18 cellular contexts compared by ENCODE assay signal in the genomic region with DNA sequence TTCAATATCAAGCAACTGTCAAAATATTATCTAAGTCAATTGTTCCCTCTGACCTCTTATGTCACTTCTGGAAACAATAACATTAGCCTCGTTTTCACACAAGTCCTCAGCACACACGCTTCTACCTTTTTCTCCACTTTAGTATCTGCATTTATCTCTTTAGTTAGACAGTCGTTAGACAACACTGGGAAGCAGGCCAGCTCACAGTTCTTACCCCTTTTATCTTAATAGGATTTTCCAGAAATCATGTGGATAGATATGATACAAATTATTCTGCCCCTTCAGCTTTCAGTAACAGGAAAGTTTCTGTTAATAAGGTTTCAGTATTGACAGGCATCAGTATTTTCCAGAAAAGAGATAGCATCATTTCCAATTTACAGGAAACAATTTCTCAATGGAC. TPM values are rescaled to one million over a fixed set of nuclear protein-coding genes. Genes with fewer than 3 reads are reported as not detected.
DNase-seq lines count a peak whose midpoint lies in the region; ATAC-seq, FAIRE-seq and TF ChIP-seq lines count a peak whose summit lies in the region.
"Had no signal": no experiment of that assay in that cellular context is flagged by ENCODE, and none has a peak within 500 bp of the region (broad histone marks: within the 10 kb centered on the region; RNA-seq: fewer than 3 reads in every experiment).

No MANE protein-coding gene starts in this region.

- H3K36me3 ChIP-seq in astrocyte (ENCODE audit: insufficient read depth, low read length) = no peaks in the 10 kb centered on the region
- no peaks in the 10 kb centered on the region for H3K36me3 ChIP-seq in mammary epithelial cell (ENCODE audit: insufficient read depth, low read length)

- in situ Hi-C loops in mammary epithelial cell (cut with MboI; ENCODE audit: low sequenced_read_pairs in 2 of 2) = no loop called here

- H3K9ac ChIP-seq in astrocyte (ENCODE audit: low read length) (no peak overlapping the region), mammary epithelial cell (ENCODE audit: insufficient read depth, low read length) (no peak overlapping the region)

- no peak for FAIRE-seq in astrocyte (lab: Jason Lieb, UNC)
- FAIRE-seq: GM12878, GM18507 had no signal

- H3K36me3 Mint-ChIP-seq in astrocyte (ENCODE audit: low read depth, unreplicated experiment) = no peaks in the 10 kb centered on the region
- H3K36me3 Mint-ChIP-seq in activated CD8-positive, alpha-beta T cell treated with anti-CD3 and anti-CD28 coated beads for 36 hours (ENCODE audit: low read depth) = no peaks in the 10 kb centered on the region

- CTCF ChIA-PET in activated CD8-positive, alpha-beta T cell treated with anti-CD3 and anti-CD28 coated beads for 36 hours (lab: Charles Lee) = no interaction called here
- CTCF ChIA-PET in mammary epithelial cell (lab: Charles Lee; ENCODE audit: low non-redundant PET) = no interaction called here

- TF ChIP-seq CTCF in astrocyte (IDR thresholded peaks at IDR 0.05; ENCODE audit: insufficient read depth, low read depth, low read length) (no peak), mammary epithelial cell (conservative IDR thresholded peaks at IDR 0.05 in 1 of 2, IDR thresholded peaks at IDR 0.05 in 1 of 2; ENCODE audit: extremely low read depth in 1 of 2, insufficient read depth in 1 of 2, low read depth in 1 of 2, low read length in 2 of 2) (no peak)
- TF ChIP-seq CTCF in activated CD8-positive, alpha-beta T cell treated with anti-CD3 and anti-CD28 coated beads for 36 hours (IDR thresholded peaks at IDR 0.05) = no peak

- H3K27ac ChIP-seq in astrocyte (ENCODE audit: low read depth, low read length) (no peak overlapping the region), mammary epithelial cell (ENCODE audit: insufficient read depth, low read depth, low read length) (no peak overlapping the region)

- POLR2A ChIA-PET in activated CD8-positive, alpha-beta T cell treated with anti-CD3 and anti-CD28 coated beads for 36 hours (lab: Charles Lee) = no interaction called here

- intact Hi-C loops in activated CD8-positive, alpha-beta T cell treated with anti-CD3 and anti-CD28 coated beads for 36 hours (cut with micrococcal nuclease) = no loop called here
- intact Hi-C loops in mammary epithelial cell (cut with micrococcal nuclease) = no loop called here

- ATAC-seq in activated CD8-positive, alpha-beta T cell treated with anti-CD3 and anti-CD28 coated beads for 36 hours = no peak
- ATAC-seq: GM12878, GM23338 had no signal

- H3K27me3 ChIP-seq in astrocyte (ENCODE audit: insufficient read depth, low read length) (no peaks in the 10 kb centered on the region), mammary epithelial cell (ENCODE audit: insufficient read depth, low read length) (no peaks in the 10 kb centered on the region)

- dilution Hi-C loops in mammary epithelial cell (cut with HindIII; ENCODE audit: low sequenced_read_pairs) = no loop called here

- H3K27me3 Mint-ChIP-seq in astrocyte (ENCODE audit: low read depth, unreplicated experiment) = no peaks in the 10 kb centered on the region
- peaks cover 8% of the 10 kb centered on the region for H3K27me3 Mint-ChIP-seq in activated CD8-positive, alpha-beta T cell treated with anti-CD3 and anti-CD28 coated beads for 36 hours

- H3K4me3 ChIP-seq in astrocyte (ENCODE audit: insufficient read depth, low read depth, low read length) = no peak overlapping the region
- H3K4me3 ChIP-seq in mammary epithelial cell (replicated peaks in 1 of 3; ENCODE audit: insufficient read depth in 1 of 3, low read depth in 2 of 3, low read length in 3 of 3) = no peak overlapping the region
- H3K4me3 ChIP-seq: GM12878, GM23338 had no signal

- 81% methylated on average over 3 of the region's 3 CpGs for WGBS in mammary epithelial cell (ENCODE audit: low coverage, missing lambda C conversion rate)

- no peak overlapping the region for H3K4me2 ChIP-seq in astrocyte (ENCODE audit: low read length)
- no peak overlapping the region for H3K4me2 ChIP-seq in mammary epithelial cell (ENCODE audit: insufficient read depth, low read depth, low read length)
- H3K4me2 ChIP-seq: GM23338 had no signal

- no peaks in the 10 kb centered on the region for H3K9me3 Mint-ChIP-seq in astrocyte (ENCODE audit: unreplicated experiment)
- H3K9me3 Mint-ChIP-seq in activated CD8-positive, alpha-beta T cell treated with anti-CD3 and anti-CD28 coated beads for 36 hours = no peaks in the 10 kb centered on the region
- H3K9me3 Mint-ChIP-seq: CD4-positive, alpha-beta T cell; GM23338 had no signal

- H3K79me2 ChIP-seq in astrocyte (ENCODE audit: insufficient read depth, low read length) = no peaks in the 10 kb centered on the region
- no peaks in the 10 kb centered on the region for H3K79me2 ChIP-seq in mammary epithelial cell (ENCODE audit: insufficient read depth, low read length)

- peak; percentile 31 for DNase-seq in NCI-H82 (lab: John Stamatoyannopoulos, UW)
- no peak for DNase-seq in NCI-H82 treated with DMSO at 0.1 percent for 48 hours (lab: John Stamatoyannopoulos, UW; ENCODE audit: unreplicated experiment)
- DNase-seq in NCI-H1105 (lab: John Stamatoyannopoulos, UW) = peak; percentile 43
- DNase-seq in astrocyte (ENCODE audit: low read depth) = peak; percentile 5
- no peak for DNase-seq in activated CD8-positive, alpha-beta T cell treated with anti-CD3 and anti-CD28 coated beads for 36 hours
- DNase-seq in SHP77 (lab: John Stamatoyannopoulos, UW) = no peak
- DNase-seq in mammary epithelial cell = no peak
- DNase-seq: 8988T; ACHN; C1 segment of cervical spinal cord; CD4-positive, alpha-beta T cell; DMS79; H7 had no signal

- H3K4me1 ChIP-seq in astrocyte (ENCODE audit: insufficient read depth, low read length) (peaks cover 2% of the 10 kb centered on the region), mammary epithelial cell (ENCODE audit: insufficient read depth, low read length) (peaks cover 7% of the 10 kb centered on the region)

- no peak overlapping the region for H3K4me3 Mint-ChIP-seq in astrocyte (ENCODE audit: unreplicated experiment)
- H3K4me3 Mint-ChIP-seq in activated CD8-positive, alpha-beta T cell treated with anti-CD3 and anti-CD28 coated beads for 36 hours = no peak overlapping the region
- H3K4me3 Mint-ChIP-seq: CD4-positive, alpha-beta T cell; GM23338 had no signal

- no TSS peak for BruUV-seq in mammary epithelial cell (replicated peaks; lab: Mats Ljungman, UMichigan)

- H2AFZ ChIP-seq in astrocyte (ENCODE audit: low read depth, low read length) (no peak overlapping the region), mammary epithelial cell (ENCODE audit: low read depth, low read length) (no peak overlapping the region)
- H2AFZ ChIP-seq: GM23338 had no signal

- no peaks in the 10 kb centered on the region for H3K9me3 ChIP-seq in astrocyte (ENCODE audit: insufficient read depth, low read depth, low read length)
- no peaks in the 10 kb centered on the region for H3K9me3 ChIP-seq in mammary epithelial cell (replicated peaks; ENCODE audit: insufficient read depth, low read length)

- H4K20me1 ChIP-seq in astrocyte (ENCODE audit: insufficient read depth, low read length) (no peaks in the 10 kb centered on the region), mammary epithelial cell (ENCODE audit: insufficient read depth, low read length) (no peaks in the 10 kb centered on the region)

- H3K4me1 Mint-ChIP-seq in astrocyte (ENCODE audit: low read depth, unreplicated experiment) = peaks cover 2% of the 10 kb centered on the region
- H3K4me1 Mint-ChIP-seq in activated CD8-positive, alpha-beta T cell treated with anti-CD3 and anti-CD28 coated beads for 36 hours (ENCODE audit: low read depth) = no peaks in the 10 kb centered on the region
- H3K4me1 Mint-ChIP-seq: GM23338 had no signal

- no peak overlapping the region for H3K27ac Mint-ChIP-seq in astrocyte (ENCODE audit: unreplicated experiment)
- H3K27ac Mint-ChIP-seq in activated CD8-positive, alpha-beta T cell treated with anti-CD3 and anti-CD28 coated beads for 36 hours = no peak overlapping the region
- H3K27ac Mint-ChIP-seq: CD4-positive, alpha-beta T cell; GM23338 had no signal

RNA-seq across cellular contexts. Expression of gene HAO1, which starts 25.9 kb away (rescaled TPM):
- total RNA-seq in astrocyte (0.17 and 0.20 TPM in 2 replicates), mammary epithelial cell (not detected)
- not detected for total RNA-seq in activated CD8-positive, alpha-beta T cell treated with anti-CD3 and anti-CD28 coated beads for 36 hours
- not detected for polyA plus RNA-seq in mammary epithelial cell
- not detected for polyA minus RNA-seq in mammary epithelial cell
- total RNA-seq: CD4-positive, alpha-beta T cell; G401; GM12878; GM23338; H7; HT-29 had no signal
- polyA plus RNA-seq: GM23338 had no signal

RNA-seq across cellular contexts. Expression of gene TMX4, which starts 53.4 kb away (rescaled TPM):
- 17.3 and 20.4 TPM in 2 replicates for total RNA-seq in astrocyte
- total RNA-seq in activated CD8-positive, alpha-beta T cell treated with anti-CD3 and anti-CD28 coated beads for 36 hours = 10 to 100 TPM; 21.2 to 21.8 TPM
- total RNA-seq in mammary epithelial cell = 10 to 100 TPM; 30.2 to 38.3 TPM
- polyA plus RNA-seq in mammary epithelial cell = 13.3 TPM
- 8.9 TPM for polyA minus RNA-seq in mammary epithelial cell

Comparison
In these comparisons a context has a peak if more than half of its experiments do, and no peak if none do; other contexts are left out.
1. DNase-seq: peak in NCI-H82 (single experiment), NCI-H1105 (single experiment) and astrocyte (single experiment); none in NCI-H82 treated with DMSO at 0.1 percent for 48 hours (single experiment), activated CD8-positive, alpha-beta T cell treated with anti-CD3 and anti-CD28 coated beads for 36 hours (single experiment), SHP77 (0 of 2) and mammary epithelial cell (single experiment).